8 cellular contexts compared by ENCODE assay signal in the genomic region with DNA sequence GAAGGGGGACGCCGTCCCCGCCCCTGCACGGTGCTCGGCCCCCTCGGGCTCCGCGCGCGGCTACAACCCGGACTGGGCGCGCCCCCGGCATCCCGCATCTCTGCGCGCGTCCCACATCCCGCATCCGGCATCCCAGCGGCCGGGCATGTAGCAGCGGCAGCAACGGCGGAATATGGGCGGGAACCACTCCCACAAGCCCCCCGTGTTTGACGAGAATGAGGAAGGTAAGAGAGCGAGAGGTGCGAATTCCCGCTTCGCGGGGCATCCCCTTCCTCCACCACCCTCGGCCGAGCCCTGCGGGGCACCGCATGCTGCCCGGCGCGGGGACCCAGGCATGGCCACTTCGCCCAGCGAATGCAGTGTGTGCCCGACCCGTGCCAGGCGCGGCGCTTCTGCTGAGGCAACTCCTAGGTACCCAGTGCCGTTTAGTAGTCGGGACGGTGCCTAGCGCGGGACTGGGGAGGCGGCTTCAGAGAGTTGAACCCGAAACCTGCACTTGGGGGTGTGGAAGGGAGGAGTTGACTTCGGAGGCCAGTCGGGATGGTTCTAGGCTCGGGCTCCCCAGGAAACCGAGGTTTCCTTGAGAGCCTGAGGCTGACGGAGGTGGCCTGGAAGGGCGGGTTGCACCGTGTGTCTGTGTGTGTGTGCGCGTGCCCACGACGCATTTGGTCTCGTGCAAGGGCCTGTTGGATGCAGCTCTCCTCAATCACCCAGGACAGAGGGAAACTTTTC. TPM values are rescaled to one million over a fixed set of nuclear protein-coding genes. Genes with fewer than 3 reads are reported as not detected.
DNase-seq lines count a peak whose midpoint lies in the region; ATAC-seq and TF ChIP-seq lines count a peak whose summit lies in the region.

No MANE protein-coding gene starts in this region.

- no peaks in the 10 kb centered on the region for H3K9me3 Mint-ChIP-seq in activated CD4-positive, alpha-beta T cell treated with anti-CD3 and anti-CD28 coated beads for 36 hours (ENCODE audit: low read depth)

- in situ Hi-C loops in mammary epithelial cell (cut with MboI; ENCODE audit: low sequenced_read_pairs in 2 of 2) = no loop called here

- H3K4me1 Mint-ChIP-seq in activated CD4-positive, alpha-beta T cell treated with anti-CD3 and anti-CD28 coated beads for 36 hours = peaks cover 10% of the 10 kb centered on the region

- intact Hi-C loops in activated CD4-positive, alpha-beta T cell treated with anti-CD3 and anti-CD28 coated beads for 36 hours (cut with DNase I, micrococcal nuclease) = loop anchor here (2.0 kb wide), 2 partner anchors 325 to 761 kb away; no protein-coding TSS in a partner anchor
- intact Hi-C loops in mammary epithelial cell (cut with micrococcal nuclease) = loop anchor here (1.0 to 5.0 kb wide), 2 partner anchors 564 to 660 kb away; a partner anchor contains a TSS
- intact Hi-C loops in lower leg skin (cut with DNase I; ENCODE audit: low total_unique reads) = loop anchor here (10.0 kb wide), 1 partner anchor 763 kb away; no protein-coding TSS in a partner anchor

- 15% methylated on average over 41 of the region's 66 CpGs for WGBS in mammary epithelial cell (ENCODE audit: low coverage, missing lambda C conversion rate)
- 1 to 2% methylated on average over 24 to 49 of the region's 66 CpGs for WGBS in lower leg skin, 2 donors

- H3K79me2 ChIP-seq in mammary epithelial cell (ENCODE audit: insufficient read depth, low read length) = no peaks in the 10 kb centered on the region

- TF ChIP-seq CTCF in mammary epithelial cell (conservative IDR thresholded peaks at IDR 0.05 in 1 of 2, IDR thresholded peaks at IDR 0.05 in 1 of 2; ENCODE audit: extremely low read depth in 1 of 2, insufficient read depth in 1 of 2, low read depth in 1 of 2, low read length in 2 of 2) (no peak), lower leg skin (IDR thresholded peaks at IDR 0.05) (no peak), thoracic aorta (IDR thresholded peaks at IDR 0.05) (no peak), GM10248 (IDR thresholded peaks at IDR 0.05; ENCODE audit: control extremely low read depth, extremely low read depth, low read depth, missing control alignments) (no peak)

- BruUV-seq in mammary epithelial cell (replicated peaks; lab: Mats Ljungman, UMichigan) = no TSS peak

- H3K4me3 ChIP-seq in mammary epithelial cell (replicated peaks in 1 of 3; ENCODE audit: insufficient read depth in 1 of 3, low read depth in 2 of 3, low read length in 3 of 3) (peak overlapping the region; percentile 46 to 59 (median 53)), lower leg skin (ENCODE audit: low read depth, poor library complexity, severe bottlenecking) (peak overlapping the region; percentile 31), thoracic aorta (peak overlapping the region; percentile 73)

- no peaks in the 10 kb centered on the region for H3K36me3 ChIP-seq in mammary epithelial cell (ENCODE audit: insufficient read depth, low read length)
- H3K36me3 ChIP-seq in thoracic aorta = no peaks in the 10 kb centered on the region

- H3K9ac ChIP-seq in mammary epithelial cell (ENCODE audit: insufficient read depth, low read length) = no peak overlapping the region

- peak; percentile 24 for DNase-seq in activated CD4-positive, alpha-beta T cell treated with anti-CD3 and anti-CD28 coated beads for 36 hours
- no peak for DNase-seq in activated CD4-positive, alpha-beta T cell treated with anti-CD3 and anti-CD28 coated beads for 4 hours
- peak; percentile 23 for DNase-seq in mammary epithelial cell
- peak; percentile 15 to 86 for DNase-seq in lower leg skin (ENCODE audit: low spot score in 2 of 2)
- DNase-seq in thoracic aorta (ENCODE audit: low spot score) = no peak
- no peak for DNase-seq in GM10248 (ENCODE audit: extremely low spot score)
- no peak for DNase-seq in dedifferentiated amniotic fluid mesenchymal stem cell (ENCODE audit: extremely low spot score)

- no peaks in the 10 kb centered on the region for H4K20me1 ChIP-seq in mammary epithelial cell (ENCODE audit: insufficient read depth, low read length)

- peaks cover 45% of the 10 kb centered on the region for H3K27me3 Mint-ChIP-seq in activated CD4-positive, alpha-beta T cell treated with anti-CD3 and anti-CD28 coated beads for 36 hours

- peak overlapping the region; percentile 96 for H2AFZ ChIP-seq in mammary epithelial cell (ENCODE audit: low read depth, low read length)

- POLR2A ChIA-PET in activated CD4-positive, alpha-beta T cell treated with anti-CD3 and anti-CD28 coated beads for 36 hours (lab: Charles Lee) = no interaction called here
- POLR2A ChIA-PET in GM10248 (lab: Yijun Ruan, JAX) = no interaction called here

- no peaks in the 10 kb centered on the region for H3K9me3 ChIP-seq in mammary epithelial cell (replicated peaks; ENCODE audit: insufficient read depth, low read length)
- H3K9me3 ChIP-seq in thoracic aorta = no peaks in the 10 kb centered on the region

- H3K4me3 Mint-ChIP-seq in activated CD4-positive, alpha-beta T cell treated with anti-CD3 and anti-CD28 coated beads for 36 hours = peak overlapping the region; percentile 4

- no peak overlapping the region for H3K27ac Mint-ChIP-seq in activated CD4-positive, alpha-beta T cell treated with anti-CD3 and anti-CD28 coated beads for 36 hours

- TF ChIP-seq POLR2A in lower leg skin (IDR thresholded peaks at IDR 0.05) = no peak

- peaks cover 12% of the 10 kb centered on the region for H3K4me1 ChIP-seq in mammary epithelial cell (ENCODE audit: insufficient read depth, low read length)
- H3K4me1 ChIP-seq in thoracic aorta (ENCODE audit: control insufficient read depth in 1 of 2, low read depth in 2 of 2) = no peaks in the 10 kb centered on the region

- CTCF ChIA-PET in activated CD4-positive, alpha-beta T cell treated with anti-CD3 and anti-CD28 coated beads for 36 hours (lab: Charles Lee) = interaction anchor here (0.8 kb wide), 1 partner anchor 761 kb away, joined by 3 read pairs; no protein-coding TSS in a partner anchor
- CTCF ChIA-PET in mammary epithelial cell (lab: Charles Lee; ENCODE audit: low non-redundant PET) = interaction anchor here (0.6 kb wide), 1 partner anchor 620 kb away, joined by 12 read pairs; no protein-coding TSS in a partner anchor
- CTCF ChIA-PET in GM10248 (lab: Yijun Ruan, JAX) = interaction anchor here (0.9 to 1.9 kb wide), 2 partner anchors 37 to 761 kb away, joined by 3 to 6 read pairs; no protein-coding TSS in a partner anchor

- H3K27ac ChIP-seq in mammary epithelial cell (ENCODE audit: insufficient read depth, low read depth, low read length) (no peak overlapping the region), thoracic aorta (no peak overlapping the region)

- peak overlapping the region; percentile 99 for H3K4me2 ChIP-seq in mammary epithelial cell (ENCODE audit: insufficient read depth, low read depth, low read length)

- dilution Hi-C loops in mammary epithelial cell (cut with HindIII; ENCODE audit: low sequenced_read_pairs) = no loop called here

- H3K36me3 Mint-ChIP-seq in activated CD4-positive, alpha-beta T cell treated with anti-CD3 and anti-CD28 coated beads for 36 hours (ENCODE audit: low read depth) = no peaks in the 10 kb centered on the region

- peak; percentile 36 for ATAC-seq in activated CD4-positive, alpha-beta T cell treated with anti-CD3 and anti-CD28 coated beads for 36 hours
- no peak for ATAC-seq in thoracic aorta (ENCODE audit: insufficient number of reproducible peaks, low FRiP score, low read depth)
- no peak for ATAC-seq in GM19397 (IDR thresholded peaks at IDR 0.05; ENCODE audit: unreplicated experiment)

- H3K27me3 ChIP-seq in mammary epithelial cell (ENCODE audit: insufficient read depth, low read length) (no peaks in the 10 kb centered on the region), thoracic aorta (replicated peaks; ENCODE audit: insufficient read depth) (no peaks in the 10 kb centered on the region)

RNA-seq across cellular contexts. Expression of a gene that starts 0.6 kb away (rescaled TPM):
- total RNA-seq in activated CD4-positive, alpha-beta T cell treated with anti-CD3 and anti-CD28 coated beads for 36 hours = not detected
- total RNA-seq in mammary epithelial cell (1 to 10 TPM in 1 of 2 donors, under 1 TPM in 1; 0.17 to 2.1 TPM), lower leg skin (1 to 10 TPM; 1.6 to 3.4 (median 1.9) TPM), thoracic aorta (1 to 10 TPM; 4.5 to 7.0 TPM)
- polyA plus RNA-seq in mammary epithelial cell = 2.0 TPM
- 2.7 TPM for polyA minus RNA-seq in mammary epithelial cell

RNA-seq across cellular contexts. Expression of a gene that starts 32.6 kb away (rescaled TPM):
- not detected for total RNA-seq in activated CD4-positive, alpha-beta T cell treated with anti-CD3 and anti-CD28 coated beads for 36 hours
- total RNA-seq in mammary epithelial cell (not detected), lower leg skin (under 1 TPM in 3 of 4 donors, not detected in 1; 0.49 to 0.97 (median 0.71) TPM), thoracic aorta (100 to 1,000 TPM in 1 of 2 donors, 10 to 100 TPM in 1; 52.3 to 126 TPM)
- 0.14 TPM for polyA plus RNA-seq in mammary epithelial cell
- polyA minus RNA-seq in mammary epithelial cell = not detected

Comparison
In these comparisons a context has a peak if more than half of its experiments do, and no peak if none do; other contexts are left out.
1. DNase-seq: peak in activated CD4-positive, alpha-beta T cell treated with anti-CD3 and anti-CD28 coated beads for 36 hours (single experiment), mammary epithelial cell (single experiment) and lower leg skin (2 of 2); none in activated CD4-positive, alpha-beta T cell treated with anti-CD3 and anti-CD28 coated beads for 4 hours (0 of 2), thoracic aorta (single experiment), GM10248 (single experiment) and dedifferentiated amniotic fluid mesenchymal stem cell (single experiment).
2. RNA of a gene that starts 32.6 kb away (total RNA-seq): 52.3 to 126 TPM in thoracic aorta; 0.49 to 0.97 TPM in lower leg skin, not detected in mammary epithelial cell and not detected in activated CD4-positive, alpha-beta T cell treated with anti-CD3 and anti-CD28 coated beads for 36 hours; every median in the first group is over 10 times any median in the second.
3. Peak in every context shown above with its lines, with median percentiles within 50 percentile points of each other: H3K4me3 ChIP-seq.